Comparison of ENCODE assay signal across 9 cellular contexts in the genomic region with DNA sequence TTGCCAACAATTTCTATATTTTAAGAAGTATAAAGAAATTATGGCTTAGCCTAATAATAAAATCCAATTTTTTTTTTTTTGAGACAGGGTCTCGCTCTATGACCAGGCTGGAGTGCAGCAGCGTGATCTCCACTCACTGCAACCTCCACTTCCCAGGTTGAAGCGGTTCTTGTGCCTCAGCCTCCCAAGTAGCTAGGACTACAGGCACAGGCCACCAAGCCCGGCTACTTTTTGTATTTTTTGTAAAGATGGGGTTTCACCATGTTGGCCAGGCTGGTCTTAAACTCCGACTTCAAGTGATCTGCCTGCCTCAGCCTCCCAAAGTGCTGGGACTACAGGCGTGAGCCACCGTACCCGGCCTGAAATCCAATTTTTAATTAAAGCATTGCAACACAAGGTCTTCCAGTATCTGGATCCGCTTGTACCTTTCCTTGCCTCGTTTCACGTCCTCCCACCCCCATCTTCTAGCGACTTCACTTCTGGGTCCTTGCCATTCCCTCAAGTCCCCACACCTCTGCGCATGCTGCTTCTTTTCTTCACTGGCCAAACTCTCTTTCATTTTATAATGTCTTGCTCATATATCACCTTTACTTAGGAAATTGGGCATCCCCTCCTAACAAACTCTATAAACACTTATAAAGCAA. TPM values are rescaled to one million over a fixed set of nuclear protein-coding genes. Genes with fewer than 3 reads are reported as not detected.
DNase-seq lines count a peak whose midpoint lies in the region; ATAC-seq and TF ChIP-seq lines count a peak whose summit lies in the region.
"Had no signal": no experiment of that assay in that cellular context is flagged by ENCODE, and none has a peak within 500 bp of the region (broad histone marks: within the 10 kb centered on the region; RNA-seq: fewer than 3 reads in every experiment).

No MANE protein-coding gene starts in this region.

- H3K36me3 ChIP-seq in ES-I3 (ENCODE audit: insufficient read depth, low read length) (no peaks in the 10 kb centered on the region), OCI-LY3 (replicated peaks; ENCODE audit: low read depth, low read length) (peaks cover 35% of the 10 kb centered on the region), rectal smooth muscle tissue (ENCODE audit: control insufficient read depth, insufficient read depth, low read length) (no peaks in the 10 kb centered on the region)

- TF ChIP-seq CTCF in OCI-LY3 (IDR thresholded peaks at IDR 0.05; ENCODE audit: low read depth, low read length), result no peak
- no peak for TF ChIP-seq CTCF in foreskin keratinocyte (conservative IDR thresholded peaks at IDR 0.05)

- H2AFZ ChIP-seq in OCI-LY3 (ENCODE audit: low read depth, low read length), result no peak overlapping the region

- H3K4me3 ChIP-seq in OCI-LY3 (ENCODE audit: low read length), result peak overlapping the region; percentile 90
- peak overlapping the region; percentile 82 for H3K4me3 ChIP-seq in rectal smooth muscle tissue (ENCODE audit: low read length)

- no peak for DNase-seq in epithelial cell of prostate (ENCODE audit: low read depth, low spot score)
- no peak for DNase-seq in foreskin keratinocyte
- DNase-seq in DMS114 treated with DMSO at 0.1 percent for 48 hours (lab: John Stamatoyannopoulos, UW; ENCODE audit: unreplicated experiment), result no peak
- DNase-seq: NCI-H2029 treated with DMSO at 0.1 percent for 48 hours had no signal

- ATAC-seq in foreskin keratinocyte (no peak), HG03025 (IDR thresholded peaks at IDR 0.05; ENCODE audit: low FRiP score, unreplicated experiment) (no peak), GM19463 (IDR thresholded peaks at IDR 0.05; ENCODE audit: unreplicated experiment) (no peak)

- H3K9ac ChIP-seq in ES-I3 (ENCODE audit: low read depth, low read length) (peak overlapping the region; percentile 98), OCI-LY3 (ENCODE audit: low read length) (peak overlapping the region; percentile 93), rectal smooth muscle tissue (ENCODE audit: low read length) (no peak overlapping the region)

- peak overlapping the region; percentile 64 for H3K4me2 ChIP-seq in OCI-LY3 (ENCODE audit: low read length)

- peaks cover 97% of the 10 kb centered on the region for H3K79me2 ChIP-seq in OCI-LY3 (ENCODE audit: low read length)

- H3K4me1 ChIP-seq in ES-I3 (ENCODE audit: insufficient read depth, low read length) (peaks cover 28% of the 10 kb centered on the region), OCI-LY3 (ENCODE audit: low read length) (peaks cover 31% of the 10 kb centered on the region), rectal smooth muscle tissue (ENCODE audit: control insufficient read depth, insufficient read depth, low read length) (peaks cover 10% of the 10 kb centered on the region), foreskin keratinocyte (peaks cover 9% of the 10 kb centered on the region)

- no peaks in the 10 kb centered on the region for H3K27me3 ChIP-seq in OCI-LY3 (ENCODE audit: low read depth, low read length)
- no peaks in the 10 kb centered on the region for H3K27me3 ChIP-seq in rectal smooth muscle tissue (ENCODE audit: control insufficient read depth, insufficient read depth, low read length)
- H3K27me3 ChIP-seq in foreskin keratinocyte, result no peaks in the 10 kb centered on the region

- H3K27ac ChIP-seq in OCI-LY3 (ENCODE audit: low read length) (no peak overlapping the region), epithelial cell of prostate (peak overlapping the region; percentile 95), rectal smooth muscle tissue (ENCODE audit: low read depth, low read length) (peak overlapping the region; percentile 98), foreskin keratinocyte (no peak overlapping the region)

- peaks cover 63% of the 10 kb centered on the region for H4K20me1 ChIP-seq in OCI-LY3 (ENCODE audit: insufficient read depth, low read length)

- H3K9me3 ChIP-seq in ES-I3 (ENCODE audit: control insufficient read depth, insufficient read depth, low read length), result no peaks in the 10 kb centered on the region
- no peaks in the 10 kb centered on the region for H3K9me3 ChIP-seq in OCI-LY3 (ENCODE audit: insufficient read depth, low read length)

RNA-seq across cellular contexts. Expression of a gene that starts 2.3 kb away (rescaled TPM):
- total RNA-seq in foreskin keratinocyte, result 140 and 146 TPM in 2 replicates
- 60.7 and 73.1 TPM in 2 replicates for polyA plus RNA-seq in foreskin keratinocyte

RNA-seq across cellular contexts. Expression of a gene that starts 28.2 kb away (rescaled TPM):
- 14.1 and 19.9 TPM in 2 replicates for total RNA-seq in foreskin keratinocyte
- 6.0 and 7.2 TPM in 2 replicates for polyA plus RNA-seq in foreskin keratinocyte

Comparison
In these comparisons a context has a peak if more than half of its experiments do, and no peak if none do; other contexts are left out.
1. H3K27ac ChIP-seq: peak in epithelial cell of prostate (single experiment) and rectal smooth muscle tissue (single experiment); none in OCI-LY3 (single experiment) and foreskin keratinocyte (single experiment).